Comparison of ENCODE assay signal across 8 cellular contexts in genomic region chr1:19311503-19311930, GRCh38. TPM values are rescaled to one million over a fixed set of nuclear protein-coding genes. Genes with fewer than 3 reads are reported as not detected.
A peak's percentile ranks its signal among the peaks of the same experiment; 100 is the strongest.
DNase-seq lines count a peak whose midpoint lies in the region; ATAC-seq, FAIRE-seq and TF ChIP-seq lines count a peak whose summit lies in the region.

No MANE protein-coding gene starts in this region.

- dilution Hi-C loops in keratinocyte (cut with MboI; ENCODE audit: extremely low pct_ligation_motif_present, low sequenced_read_pairs), result no loop called here

- peak overlapping the region; percentile 88 for H2AFZ ChIP-seq in keratinocyte (ENCODE audit: control insufficient read depth, low read length)

- H3K79me2 ChIP-seq in keratinocyte (ENCODE audit: control insufficient read depth, insufficient read depth, low read length), result peaks cover 14% of the 10 kb centered on the region

- H3K9me3 Mint-ChIP-seq in IgD-negative memory B cell, result no peaks in the 10 kb centered on the region
- H3K9me3 Mint-ChIP-seq in stimulated activated naive CD8-positive, alpha-beta T cell treated with anti-CD3 and anti-CD28 coated beads, Interleukin-15, amount 100 ng/mL, for 72 hours, result no peaks in the 10 kb centered on the region

- no peaks in the 10 kb centered on the region for H3K27me3 ChIP-seq in keratinocyte (ENCODE audit: control insufficient read depth, extremely low read depth, insufficient read depth, low read length)

- no peak for FAIRE-seq in keratinocyte (lab: Jason Lieb, UNC)

- peaks cover 42 to 53% (median 45%) of the 10 kb centered on the region in 3 donors for H3K4me1 Mint-ChIP-seq in IgD-negative memory B cell
- H3K4me1 Mint-ChIP-seq in stimulated activated naive CD8-positive, alpha-beta T cell treated with anti-CD3 and anti-CD28 coated beads, Interleukin-15, amount 100 ng/mL, for 72 hours, result peaks cover 48% of the 10 kb centered on the region

- H3K27ac ChIP-seq in keratinocyte (ENCODE audit: control insufficient read depth, insufficient read depth, low read length), result peak overlapping the region; percentile 54

- no peak for TF ChIP-seq CTCF in astrocyte of the cerebellum (IDR thresholded peaks at IDR 0.05; ENCODE audit: low read depth, low read length, missing control alignments)
- no peak for TF ChIP-seq CTCF in keratinocyte (optimal IDR thresholded peaks at IDR 0.05 in 1 of 3, IDR thresholded peaks at IDR 0.05 in 1 of 3, conservative IDR thresholded peaks at IDR 0.05 in 1 of 3; ENCODE audit: extremely low read depth in 1 of 3, insufficient read depth in 2 of 3, low read length in 3 of 3)

- peak overlapping the region; percentile 62 to 94 (median 88) for H3K4me3 Mint-ChIP-seq in IgD-negative memory B cell
- peak overlapping the region; percentile 83 to 92 for H3K4me3 Mint-ChIP-seq in stimulated activated naive CD8-positive, alpha-beta T cell treated with anti-CD3 and anti-CD28 coated beads, Interleukin-15, amount 100 ng/mL, for 72 hours

- H3K4me3 ChIP-seq in astrocyte of the cerebellum (ENCODE audit: low read depth, low read length), result peak overlapping the region; percentile 77
- peak overlapping the region; percentile 74 to 87 (median 82) for H3K4me3 ChIP-seq in keratinocyte (ENCODE audit: control insufficient read depth in 2 of 3, extremely low read depth in 1 of 3, insufficient read depth in 2 of 3, low read depth in 1 of 3, low read length in 3 of 3)

- H3K36me3 ChIP-seq in keratinocyte (ENCODE audit: control insufficient read depth in 2 of 2, extremely low read depth in 1 of 2, insufficient read depth in 2 of 2, low read length in 2 of 2), result peaks cover 8 to 17% of the 10 kb centered on the region in 2 experiments

- in situ Hi-C loops in astrocyte of the cerebellum (cut with HindIII; ENCODE audit: low sequenced_read_pairs), result no loop called here

- peak overlapping the region; percentile 85 for H3K9ac ChIP-seq in keratinocyte (ENCODE audit: control insufficient read depth, extremely low read depth, insufficient read depth, low read length)

- H3K9me3 ChIP-seq in keratinocyte (ENCODE audit: control insufficient read depth, low read depth, low read length), result no peaks in the 10 kb centered on the region

- H3K4me2 ChIP-seq in keratinocyte (ENCODE audit: control insufficient read depth, extremely low read depth, insufficient read depth, low read depth, low read length), result peak overlapping the region; percentile 98

- H3K36me3 Mint-ChIP-seq in IgD-negative memory B cell, result peaks cover 8% of the 10 kb centered on the region

- peak; percentile 38 for DNase-seq in activated T-cell treated with anti-CD3 and anti-CD28 coated beads, Interleukin-2, amount 50 U/mL, for 1 hour
- DNase-seq in activated T-cell treated with anti-CD3 and anti-CD28 coated beads for 4 hours, result no peak
- DNase-seq in astrocyte of the cerebellum (ENCODE audit: low read depth), result no peak
- no peak for DNase-seq in keratinocyte (ENCODE audit: low read depth, low spot score)
- peak; percentile 29 to 30 for DNase-seq in stimulated activated naive CD8-positive, alpha-beta T cell treated with anti-CD3 and anti-CD28 coated beads, Interleukin-15, amount 100 ng/mL, for 72 hours
- no peak for DNase-seq in GOT3 (lab: John Stamatoyannopoulos, UW)
- DNase-seq in NCI-H524 (lab: John Stamatoyannopoulos, UW), result no peak

- peaks cover 42% of the 10 kb centered on the region for H3K4me1 ChIP-seq in keratinocyte (ENCODE audit: control insufficient read depth, extremely low read depth, insufficient read depth, low read length)

- H4K20me1 ChIP-seq in keratinocyte (ENCODE audit: control insufficient read depth, extremely low read depth, insufficient read depth, low read length), result no peaks in the 10 kb centered on the region

- H3K27me3 Mint-ChIP-seq in IgD-negative memory B cell, result no peaks in the 10 kb centered on the region
- no peaks in the 10 kb centered on the region for H3K27me3 Mint-ChIP-seq in stimulated activated naive CD8-positive, alpha-beta T cell treated with anti-CD3 and anti-CD28 coated beads, Interleukin-15, amount 100 ng/mL, for 72 hours

- H3K9me1 ChIP-seq in keratinocyte (ENCODE audit: control insufficient read depth, extremely low read depth, insufficient read depth, low read length), result no peaks in the 10 kb centered on the region

- peak; percentile 59 for ATAC-seq in stimulated activated naive CD8-positive, alpha-beta T cell treated with anti-CD3 and anti-CD28 coated beads, Interleukin-15, amount 100 ng/mL, for 72 hours

- peak overlapping the region in 2 of 3 donors; percentile 3 to 48 for H3K27ac Mint-ChIP-seq in IgD-negative memory B cell
- H3K27ac Mint-ChIP-seq in stimulated activated naive CD8-positive, alpha-beta T cell treated with anti-CD3 and anti-CD28 coated beads, Interleukin-15, amount 100 ng/mL, for 72 hours, result peak overlapping the region; percentile 81 to 91

RNA-seq across cellular contexts. Expression of gene AKR7A2, which starts 0.4 kb away (rescaled TPM):
- 87.9 TPM for polyA plus RNA-seq in IgD-negative memory B cell
- 21.4 to 29.2 TPM (median 22.0 TPM) in 3 replicates for polyA plus RNA-seq in keratinocyte
- polyA plus RNA-seq in keratinocyte (2011; ENCODE audit: low read depth), result 18.6 TPM
- 16.8 and 26.3 TPM in 2 replicates for polyA plus RNA-seq in keratinocyte (2011; cell fraction: cytosol; rRNA removed)
- polyA plus RNA-seq in keratinocyte (2011; cell fraction: nucleus; rRNA removed), result 10.6 and 11.5 TPM in 2 replicates
- polyA plus RNA-seq in keratinocyte (2012; ENCODE audit: low replicate concordance), result 23.1 and 30.1 TPM in 2 replicates
- 14.1 to 26.6 TPM (median 21.6 TPM) in 3 replicates for polyA minus RNA-seq in keratinocyte
- polyA minus RNA-seq in keratinocyte (2011; cell fraction: cytosol; rRNA and poly(A)+ RNA removed), result 30.7 TPM
- 10.2 and 11.9 TPM in 2 replicates for polyA minus RNA-seq in keratinocyte (2011; cell fraction: nucleus; rRNA and poly(A)+ RNA removed)

RNA-seq across cellular contexts. Expression of gene SLC66A1, which starts 0.6 kb away (rescaled TPM):
- 12.7 TPM for polyA plus RNA-seq in IgD-negative memory B cell
- 8.0 to 16.5 TPM (median 11.6 TPM) in 3 replicates for polyA plus RNA-seq in keratinocyte
- polyA plus RNA-seq in keratinocyte (2011; ENCODE audit: low read depth), result 3.6 TPM
- 6.7 and 14.7 TPM in 2 replicates for polyA plus RNA-seq in keratinocyte (2011; cell fraction: cytosol; rRNA removed)
- polyA plus RNA-seq in keratinocyte (2011; cell fraction: nucleus; rRNA removed), result 16.7 and 23.6 TPM in 2 replicates
- polyA plus RNA-seq in keratinocyte (2012; ENCODE audit: low replicate concordance), result 10.2 and 11.0 TPM in 2 replicates
- polyA minus RNA-seq in keratinocyte, result 8.1 to 17.5 TPM (median 11.2 TPM) in 3 replicates
- 11.9 TPM for polyA minus RNA-seq in keratinocyte (2011; cell fraction: cytosol; rRNA and poly(A)+ RNA removed)
- 10.8 and 13.3 TPM in 2 replicates for polyA minus RNA-seq in keratinocyte (2011; cell fraction: nucleus; rRNA and poly(A)+ RNA removed)

RNA-seq across cellular contexts. Expression of gene AKR7A3, which starts 22.9 kb away (rescaled TPM):
- 0.20 TPM for polyA plus RNA-seq in IgD-negative memory B cell
- 0.03 to 0.35 TPM (median 0.17 TPM) in 3 replicates for polyA plus RNA-seq in keratinocyte
- 0.47 TPM for polyA plus RNA-seq in keratinocyte (2011; ENCODE audit: low read depth)
- polyA plus RNA-seq in keratinocyte (2011; cell fraction: cytosol; rRNA removed), result 0.07 and 0.09 TPM in 2 replicates
- 0.27 and 1.00 TPM in 2 replicates for polyA plus RNA-seq in keratinocyte (2011; cell fraction: nucleus; rRNA removed)
- polyA plus RNA-seq in keratinocyte (2012; ENCODE audit: low replicate concordance), result 0.14 and 0.18 TPM in 2 replicates
- polyA minus RNA-seq in keratinocyte, result 0.46 TPM in 1 of 3 replicates, not detected in the others
- not detected for polyA minus RNA-seq in keratinocyte (2011; cell fraction: cytosol; rRNA and poly(A)+ RNA removed)
- 0.42 TPM in 1 of 2 replicates, not detected in the other for polyA minus RNA-seq in keratinocyte (2011; cell fraction: nucleus; rRNA and poly(A)+ RNA removed)

RNA-seq across cellular contexts. Expression of gene MRTO4, which starts 59.9 kb away (rescaled TPM):
- 34.9 TPM for polyA plus RNA-seq in IgD-negative memory B cell
- 35.6 to 68.1 TPM (median 50.2 TPM) in 3 replicates for polyA plus RNA-seq in keratinocyte
- 14.1 TPM for polyA plus RNA-seq in keratinocyte (2011; ENCODE audit: low read depth)
- polyA plus RNA-seq in keratinocyte (2011; cell fraction: cytosol; rRNA removed), result 37.4 and 42.2 TPM in 2 replicates
- 30.3 and 31.9 TPM in 2 replicates for polyA plus RNA-seq in keratinocyte (2011; cell fraction: nucleus; rRNA removed)
- 23.3 and 47.2 TPM in 2 replicates for polyA plus RNA-seq in keratinocyte (2012; ENCODE audit: low replicate concordance)
- 16.2 to 48.6 TPM (median 27.8 TPM) in 3 replicates for polyA minus RNA-seq in keratinocyte
- 20.5 TPM for polyA minus RNA-seq in keratinocyte (2011; cell fraction: cytosol; rRNA and poly(A)+ RNA removed)
- polyA minus RNA-seq in keratinocyte (2011; cell fraction: nucleus; rRNA and poly(A)+ RNA removed), result 6.3 and 11.1 TPM in 2 replicates

Comparison
In these comparisons a context has a peak if more than half of its experiments do, and no peak if none do; other contexts are left out.
1. DNase-seq: peak in activated T-cell treated with anti-CD3 and anti-CD28 coated beads, Interleukin-2, amount 50 U/mL, for 1 hour (single experiment) and stimulated activated naive CD8-positive, alpha-beta T cell treated with anti-CD3 and anti-CD28 coated beads, Interleukin-15, amount 100 ng/mL, for 72 hours (2 of 2); none in activated T-cell treated with anti-CD3 and anti-CD28 coated beads for 4 hours (single experiment), astrocyte of the cerebellum (single experiment), keratinocyte (single experiment), GOT3 (single experiment) and NCI-H524 (0 of 2).